Comparison of ENCODE assay signal across 8 cellular contexts in genomic region chr10:124705021-124705740, GRCh38. TPM values are rescaled to one million over a fixed set of nuclear protein-coding genes. Genes with fewer than 3 reads are reported as not detected.
DNase-seq lines count a peak whose midpoint lies in the region; ATAC-seq and TF ChIP-seq lines count a peak whose summit lies in the region.
"Had no signal": no experiment of that assay in that cellular context is flagged by ENCODE, and none has a peak within 500 bp of the region (broad histone marks: within the 10 kb centered on the region; RNA-seq: fewer than 3 reads in every experiment).

No MANE protein-coding gene starts in this region.

- peaks cover 69% of the 10 kb centered on the region for H3K36me3 Mint-ChIP-seq in stimulated activated effector memory CD8-positive, alpha-beta T cell treated with anti-CD3 and anti-CD28 coated beads, Interleukin-12 subunit alpha, Interleukin-12 subunit beta, amount 100 ng/mL, for 72 hours

- no peak overlapping the region for H3K4me3 ChIP-seq in esophagus muscularis mucosa

- no peaks in the 10 kb centered on the region for H3K9me3 Mint-ChIP-seq in stimulated activated effector memory CD8-positive, alpha-beta T cell treated with anti-CD3 and anti-CD28 coated beads, Interleukin-12 subunit alpha, Interleukin-12 subunit beta, amount 100 ng/mL, for 72 hours

- peaks cover 100% of the 10 kb centered on the region in 4 donors for H3K4me1 ChIP-seq in esophagus muscularis mucosa

- peak; percentile 51 for ATAC-seq in GM18858 (IDR thresholded peaks at IDR 0.05; ENCODE audit: unreplicated experiment)
- no peak for ATAC-seq in stimulated activated effector memory CD8-positive, alpha-beta T cell treated with anti-CD3 and anti-CD28 coated beads, Interleukin-12 subunit alpha, Interleukin-12 subunit beta, amount 100 ng/mL, for 72 hours
- ATAC-seq in HG03045 (IDR thresholded peaks at IDR 0.05; ENCODE audit: unreplicated experiment), result no peak

- no peaks in the 10 kb centered on the region for H3K27me3 ChIP-seq in esophagus muscularis mucosa

- 87% methylated on average over 13 of the region's 13 CpGs for WGBS in esophagus muscularis mucosa

- peaks cover 98% of the 10 kb centered on the region for H3K4me1 Mint-ChIP-seq in stimulated activated effector memory CD8-positive, alpha-beta T cell treated with anti-CD3 and anti-CD28 coated beads, Interleukin-12 subunit alpha, Interleukin-12 subunit beta, amount 100 ng/mL, for 72 hours

- H3K9me3 ChIP-seq in esophagus muscularis mucosa, result no peaks in the 10 kb centered on the region

- H3K36me3 ChIP-seq in esophagus muscularis mucosa, result peaks cover 0 to 16% (median 8%) of the 10 kb centered on the region in 4 donors

- no peak for TF ChIP-seq POLR2A in esophagus muscularis mucosa (IDR thresholded peaks at IDR 0.05; ENCODE audit: low read depth)

- H3K27ac Mint-ChIP-seq in stimulated activated effector memory CD8-positive, alpha-beta T cell treated with anti-CD3 and anti-CD28 coated beads, Interleukin-12 subunit alpha, Interleukin-12 subunit beta, amount 100 ng/mL, for 72 hours, result peak overlapping the region; percentile 99

- intact Hi-C loops in esophagus muscularis mucosa (cut with DNase I), result loop anchor here (5.0 kb wide), 1 partner anchor 37 kb away; the partner anchor contains the start of gene FAM53B

- peak overlapping the region; percentile 81 to 86 (median 83) for H3K27ac ChIP-seq in esophagus muscularis mucosa (replicated peaks in 1 of 4)

- no peak for TF ChIP-seq CTCF in esophagus muscularis mucosa (IDR thresholded peaks at IDR 0.05)

- DNase-seq in NCI-H510A (lab: John Stamatoyannopoulos, UW) (peak; percentile 61), esophagus muscularis mucosa (ENCODE audit: extremely low spot score) (no peak), D341Med (ENCODE audit: low spot score) (no peak)
- no peak for DNase-seq in stimulated activated effector memory CD8-positive, alpha-beta T cell treated with anti-CD3 and anti-CD28 coated beads, Interleukin-12 subunit alpha, Interleukin-12 subunit beta, amount 100 ng/mL, for 72 hours (ENCODE audit: low spot score in 2 of 2)
- DNase-seq in activated effector memory CD4-positive, alpha-beta T cell treated with Interleukin-2 at 50 U/mL for 16 hours, result no peak
- DNase-seq: NCI-H524 treated with DMSO at 0.1 percent for 48 hours had no signal

- peak overlapping the region; percentile 72 for H3K4me3 Mint-ChIP-seq in stimulated activated effector memory CD8-positive, alpha-beta T cell treated with anti-CD3 and anti-CD28 coated beads, Interleukin-12 subunit alpha, Interleukin-12 subunit beta, amount 100 ng/mL, for 72 hours

- no peak for TF ChIP-seq EP300 in esophagus muscularis mucosa (IDR thresholded peaks at IDR 0.05)

RNA-seq across cellular contexts. Expression of gene FAM53B, which starts 39.0 kb away (rescaled TPM):
- 10 to 100 TPM; 25.2 to 43.3 (median 34.7) TPM for total RNA-seq in esophagus muscularis mucosa
